In genomic region chr19:1217366-1217765, GRCh38 we compare ENCODE assay signal across 11 cellular contexts. TPM values are rescaled to one million over a fixed set of nuclear protein-coding genes. Genes with fewer than 3 reads are reported as not detected.
DNase-seq lines count a peak whose midpoint lies in the region; ATAC-seq and TF ChIP-seq lines count a peak whose summit lies in the region.
"Had no signal": no experiment of that assay in that cellular context is flagged by ENCODE, and none has a peak within 500 bp of the region (broad histone marks: within the 10 kb centered on the region; RNA-seq: fewer than 3 reads in every experiment).

No MANE protein-coding gene starts in this region.

- H3K4me1 ChIP-seq in cardiac muscle cell (ENCODE audit: low read depth) (peaks cover 35% of the 10 kb centered on the region), ascending aorta (peaks cover 30 to 66% of the 10 kb centered on the region in 2 donors), thyroid gland (peaks cover 21 to 49% of the 10 kb centered on the region in 2 donors)

- peaks cover 3% of the 10 kb centered on the region for H3K36me3 ChIP-seq in cardiac muscle cell
- peaks cover 20% of the 10 kb centered on the region in 2 donors for H3K36me3 ChIP-seq in ascending aorta
- H3K36me3 ChIP-seq in thyroid gland: peaks cover 20 to 22% of the 10 kb centered on the region in 2 donors

- no peak for ATAC-seq in Right ventricle myocardium inferior
- ATAC-seq in GM18873 (IDR thresholded peaks at IDR 0.05; ENCODE audit: low FRiP score, unreplicated experiment): no peak
- ATAC-seq in HG03135 (IDR thresholded peaks at IDR 0.05; ENCODE audit: unreplicated experiment): no peak

- H3K27ac ChIP-seq in cardiac muscle cell (peak overlapping the region; percentile 54), ascending aorta (peak overlapping the region; percentile 92 to 98), thyroid gland (peak overlapping the region in 2 of 3 donors; percentile 17 to 18)

- WGBS in thyroid gland, 2 donors: 78 to 84% methylated on average over 11 to 13 of the region's 15 CpGs

- TF ChIP-seq CTCF in cardiac muscle cell (IDR thresholded peaks at IDR 0.05; ENCODE audit: low read depth, low read length) (no peak), ascending aorta (IDR thresholded peaks at IDR 0.05) (no peak), thyroid gland (IDR thresholded peaks at IDR 0.05) (no peak)

- intact Hi-C loops in Right ventricle myocardium inferior (cut with DNase I) (loop anchor here (2.0 kb wide), 1 partner anchor 49 kb away; no protein-coding TSS in a partner anchor), ascending aorta (cut with DNase I) (loop anchor here (10.0 kb wide), 1 partner anchor 293 kb away; the partner anchor contains the start of gene ARID3A), thyroid gland (cut with DNase I) (no loop called here)

- H3K27me3 ChIP-seq in cardiac muscle cell: no peaks in the 10 kb centered on the region
- H3K27me3 ChIP-seq in ascending aorta: no peaks in the 10 kb centered on the region
- H3K27me3 ChIP-seq in thyroid gland: no peaks in the 10 kb centered on the region

- DNase-seq in cardiac muscle cell (ENCODE audit: low read depth in 1 of 2, low spot score in 1 of 2) (no peak), Right ventricle myocardium inferior (ENCODE audit: missing footprints) (no peak), ascending aorta (ENCODE audit: low spot score in 2 of 2) (no peak), myocyte (ENCODE audit: low read depth) (peak; percentile 85), thyroid gland (no peak), NCI-H446 (lab: John Stamatoyannopoulos, UW) (no peak)
- DNase-seq: Calu3; NCI-H2171; stimulated activated CD4-positive, alpha-beta T cell treated with anti-CD3 and anti-CD28 coated beads, Interleukin-2, amount 100 ng/mL, for 48 hours had no signal

- no peaks in the 10 kb centered on the region for H3K9me3 ChIP-seq in cardiac muscle cell (ENCODE audit: low read depth)
- H3K9me3 ChIP-seq in ascending aorta: no peaks in the 10 kb centered on the region
- no peaks in the 10 kb centered on the region for H3K9me3 ChIP-seq in thyroid gland

- H3K4me3 ChIP-seq in cardiac muscle cell (no peak overlapping the region), ascending aorta (no peak overlapping the region), thyroid gland (replicated peaks in 1 of 3) (no peak overlapping the region)

- TF ChIP-seq POLR2A in thyroid gland (IDR thresholded peaks at IDR 0.05): no peak

RNA-seq across cellular contexts. Expression of gene STK11, which starts 11.8 kb away (rescaled TPM):
- total RNA-seq in cardiac muscle cell (140 and 180 TPM in 2 replicates), Right ventricle myocardium inferior (49.9 TPM), ascending aorta (104 TPM), myocyte (86.3 and 94.9 TPM in 2 replicates), thyroid gland (10 to 100 TPM; 60.2 to 83.4 (median 71.1) TPM)
- polyA plus RNA-seq in cardiac muscle cell: 122 and 154 TPM in 2 replicates
- 45.8 TPM for polyA plus RNA-seq in myocyte (2012)

RNA-seq across cellular contexts. Expression of gene CBARP, which starts 20.4 kb away (rescaled TPM):
- total RNA-seq in cardiac muscle cell (21.1 and 29.1 TPM in 2 replicates), Right ventricle myocardium inferior (1.2 TPM), ascending aorta (1.9 TPM), myocyte (4.0 and 4.8 TPM in 2 replicates), thyroid gland (1 to 10 TPM in 3 of 4 donors, under 1 TPM in 1; 0.73 to 3.2 (median 1.5) TPM)
- 22.1 and 30.6 TPM in 2 replicates for polyA plus RNA-seq in cardiac muscle cell
- polyA plus RNA-seq in myocyte (2012): 3.2 TPM

RNA-seq across cellular contexts. Expression of gene ATP5F1D, which starts 24.2 kb away (rescaled TPM):
- 188 and 355 TPM in 2 replicates for total RNA-seq in cardiac muscle cell
- polyA plus RNA-seq in cardiac muscle cell: 505 and 638 TPM in 2 replicates
- 656 TPM for total RNA-seq in Right ventricle myocardium inferior
- 232 TPM for total RNA-seq in ascending aorta
- total RNA-seq in myocyte: 46.5 and 61.9 TPM in 2 replicates
- 193 TPM for polyA plus RNA-seq in myocyte (2012)
- 100 to 1,000 TPM in 1 of 4 donors, 10 to 100 TPM in 3; 39.2 to 182 (median 83.0) TPM for total RNA-seq in thyroid gland

RNA-seq across cellular contexts. Expression of gene MIDN, which starts 31.0 kb away (rescaled TPM):
- total RNA-seq in cardiac muscle cell (45.6 and 89.2 TPM in 2 replicates), Right ventricle myocardium inferior (62.8 TPM), ascending aorta (307 TPM), myocyte (17.2 and 30.6 TPM in 2 replicates), thyroid gland (10 to 100 TPM; 16.2 to 89.2 (median 17.9) TPM)
- polyA plus RNA-seq in cardiac muscle cell: 58.1 and 76.0 TPM in 2 replicates
- 31.9 TPM for polyA plus RNA-seq in myocyte (2012)

RNA-seq across cellular contexts. Expression of gene SBNO2, which starts 43.3 kb away (rescaled TPM):
- total RNA-seq in cardiac muscle cell (23.0 and 28.5 TPM in 2 replicates), Right ventricle myocardium inferior (14.7 TPM), ascending aorta (120 TPM), myocyte (23.3 and 25.0 TPM in 2 replicates), thyroid gland (10 to 100 TPM; 22.8 to 69.0 (median 25.5) TPM)
- polyA plus RNA-seq in cardiac muscle cell: 6.8 and 11.8 TPM in 2 replicates
- polyA plus RNA-seq in myocyte (2012): 22.5 TPM

Comparison
In these comparisons a context has a peak if more than half of its experiments do, and no peak if none do; other contexts are left out.
1. H3K27ac ChIP-seq: peak in every context shown above with its lines; median percentile 95 in ascending aorta; 54 in cardiac muscle cell; 18 in thyroid gland.